In the genomic region with DNA sequence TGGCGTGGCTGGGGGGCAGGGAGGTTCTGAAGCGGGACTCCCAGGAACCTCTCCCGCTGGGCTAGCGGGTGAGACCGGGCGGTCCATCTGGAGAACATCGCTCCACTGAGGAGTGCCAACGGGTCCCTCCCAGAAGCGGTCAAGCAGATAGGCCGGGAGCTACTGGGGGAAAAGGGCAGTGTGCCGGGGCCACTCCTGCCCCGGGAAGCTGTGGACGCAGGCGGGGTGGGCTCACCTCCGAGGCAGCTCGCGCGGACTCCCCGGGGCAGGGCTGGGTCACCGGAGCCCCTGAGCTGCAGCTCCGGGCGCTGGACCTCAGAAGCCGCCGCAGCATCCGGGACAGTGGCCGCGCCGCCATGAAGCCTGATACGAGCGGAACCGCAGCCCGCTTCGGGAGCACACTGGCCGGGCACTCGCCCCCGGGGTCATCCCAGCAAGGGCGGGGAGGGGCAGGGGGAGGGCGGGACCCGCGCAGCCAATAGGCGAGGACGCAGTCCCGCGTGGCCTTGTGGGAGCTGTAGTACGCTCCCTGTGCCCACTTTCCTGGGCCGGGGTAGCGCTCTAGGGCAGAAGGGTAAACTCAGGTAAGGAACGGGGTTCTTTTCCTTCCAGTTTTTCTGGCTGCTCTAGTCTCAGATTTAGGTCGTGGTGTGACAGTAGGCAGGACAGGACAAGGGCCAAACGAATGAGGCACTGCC, we compare ENCODE assay signal across 8 cellular contexts. TPM values are rescaled to one million over a fixed set of nuclear protein-coding genes. Genes with fewer than 3 reads are reported as not detected.
A peak's percentile ranks its signal among the peaks of the same experiment; 100 is the strongest.
DNase-seq lines count a peak whose midpoint lies in the region; ATAC-seq lines count a peak whose summit lies in the region.

A gene (minus strand): TSS at position 403 of the 698 bp plus-strand sequence. CDS start 45 bp downstream, at position 358.

- H3K9me3 Mint-ChIP-seq in stimulated activated naive B cell treated with anti-CD40 and anti-IgM and Interleukin-4, amounts not matched to agents 10 μg/mL and 1 μg/mL and 100 μg/mL, for 72 hours: no peaks in the 10 kb centered on the region

- no peaks in the 10 kb centered on the region for H3K36me3 Mint-ChIP-seq in stimulated activated naive B cell treated with anti-CD40 and anti-IgM and Interleukin-4, amounts not matched to agents 10 μg/mL and 1 μg/mL and 100 μg/mL, for 72 hours

- peak within 1 kb of the TSS; percentile 78 to 81 for H3K4me3 Mint-ChIP-seq in stimulated activated naive B cell treated with anti-CD40 and anti-IgM and Interleukin-4, amounts not matched to agents 10 μg/mL and 1 μg/mL and 100 μg/mL, for 72 hours

- no peaks in the 10 kb centered on the region for H3K27me3 ChIP-seq in muscle layer of duodenum (ENCODE audit: low read depth, low read length)

- peaks cover 2 to 6% of the 10 kb centered on the region in 2 donors for H3K4me1 Mint-ChIP-seq in stimulated activated naive B cell treated with anti-CD40 and anti-IgM and Interleukin-4, amounts not matched to agents 10 μg/mL and 1 μg/mL and 100 μg/mL, for 72 hours

- no peaks in the 10 kb centered on the region for H3K9me3 ChIP-seq in muscle layer of duodenum (ENCODE audit: control insufficient read depth in 1 of 2, low read length in 2 of 2)

- no peaks in the 10 kb centered on the region for H3K36me3 ChIP-seq in muscle layer of duodenum (ENCODE audit: control insufficient read depth in 1 of 2, insufficient read depth in 2 of 2, low read length in 2 of 2)

- H3K27me3 Mint-ChIP-seq in stimulated activated naive B cell treated with anti-CD40 and anti-IgM and Interleukin-4, amounts not matched to agents 10 μg/mL and 1 μg/mL and 100 μg/mL, for 72 hours: peaks cover 48 to 77% of the 10 kb centered on the region in 2 donors

- H3K4me1 ChIP-seq in muscle layer of duodenum (ENCODE audit: control insufficient read depth in 1 of 2, insufficient read depth in 2 of 2, low read length in 2 of 2): peaks cover 7 to 15% of the 10 kb centered on the region in 2 donors

- ATAC-seq in stimulated activated naive B cell treated with anti-CD40 and anti-IgM and Interleukin-4, amounts not matched to agents 10 μg/mL and 1 μg/mL and 100 μg/mL, for 72 hours (replicated peaks): peak; percentile 85
- ATAC-seq in GM21528 (IDR thresholded peaks at IDR 0.05; ENCODE audit: low FRiP score, unreplicated experiment): no peak

- DNase-seq in GM04504 (ENCODE audit: low read depth) (peak; percentile 28), NCI-H460 (ENCODE audit: extremely low read depth, low read depth) (peak; percentile 24), activated gamma-delta T cell (lab: John Stamatoyannopoulos, UW) (peak; percentile 18), fibroblast of the conjunctiva (ENCODE audit: low read depth) (peak; percentile 55)
- peak; percentile 5 for DNase-seq in stimulated activated naive B cell treated with anti-CD40 and anti-IgM and Interleukin-4, amounts not matched to agents 10 μg/mL and 1 μg/mL and 100 μg/mL, for 72 hours
- no peak for DNase-seq in central memory CD4-positive, alpha-beta T cell

- peak within 1 kb of the TSS; percentile 35 for H3K27ac ChIP-seq in muscle layer of duodenum (ENCODE audit: low read length)

- peak within 1 kb of the TSS; percentile 74 to 76 for H3K4me3 ChIP-seq in muscle layer of duodenum (ENCODE audit: low read depth in 1 of 2, low read length in 2 of 2)

- H3K27ac Mint-ChIP-seq in stimulated activated naive B cell treated with anti-CD40 and anti-IgM and Interleukin-4, amounts not matched to agents 10 μg/mL and 1 μg/mL and 100 μg/mL, for 72 hours: no peak within 1 kb of the TSS

RNA-seq across cellular contexts. Expression of the gene that starts here (rescaled TPM):
- total RNA-seq in NCI-H460 (2014; rRNA removed; shearing (Covaris generic)): 1.2 and 1.4 TPM in 2 replicates
- polyA plus RNA-seq in NCI-H460 (2014; cell fraction: nucleus; rRNA removed): 0.56 and 1.0 TPM in 2 replicates
